ENCODE assay signal across 1 cellular context in the genomic region with DNA sequence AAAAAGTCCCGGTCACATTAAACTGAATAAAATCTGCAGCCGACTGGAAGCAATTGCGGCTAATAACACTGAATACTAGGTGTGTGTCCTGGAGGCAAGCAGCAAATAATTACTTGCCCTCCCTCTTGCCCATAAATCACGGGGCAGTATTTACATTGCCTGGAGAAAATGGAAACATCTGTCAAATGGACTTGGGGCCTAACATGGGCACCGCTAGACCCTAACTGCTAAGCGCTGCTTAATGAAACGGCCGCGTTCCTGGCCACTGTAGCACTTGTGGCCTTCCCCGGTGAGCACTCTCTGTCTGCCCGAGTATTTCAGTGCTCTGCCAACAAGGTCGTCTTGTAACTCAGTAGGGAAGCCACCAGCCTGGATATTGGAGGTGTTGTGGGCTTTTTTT.
TF ChIP-seq lines count a peak whose summit lies in the region.

No MANE protein-coding gene starts in this region.

TF ChIP-seq in GM23338, 12 proteins besides CTCF, POLR2A, EP300 and RAD21 (continued from another document):
- TF ChIP-seq EZH2phosphoT487 (IDR thresholded peaks at IDR 0.05; ENCODE audit: unreplicated experiment), result no peak
- no peak for TF ChIP-seq JUNB (IDR thresholded peaks at IDR 0.05; ENCODE audit: unreplicated experiment)
- no peak for TF ChIP-seq ZNF114 (CRISPR knock-in tag; IDR thresholded peaks at IDR 0.05)
- no peak for TF ChIP-seq ZNF331 (CRISPR knock-in tag; IDR thresholded peaks at IDR 0.05; ENCODE audit: low read depth)
- TF ChIP-seq, protein P1, sequence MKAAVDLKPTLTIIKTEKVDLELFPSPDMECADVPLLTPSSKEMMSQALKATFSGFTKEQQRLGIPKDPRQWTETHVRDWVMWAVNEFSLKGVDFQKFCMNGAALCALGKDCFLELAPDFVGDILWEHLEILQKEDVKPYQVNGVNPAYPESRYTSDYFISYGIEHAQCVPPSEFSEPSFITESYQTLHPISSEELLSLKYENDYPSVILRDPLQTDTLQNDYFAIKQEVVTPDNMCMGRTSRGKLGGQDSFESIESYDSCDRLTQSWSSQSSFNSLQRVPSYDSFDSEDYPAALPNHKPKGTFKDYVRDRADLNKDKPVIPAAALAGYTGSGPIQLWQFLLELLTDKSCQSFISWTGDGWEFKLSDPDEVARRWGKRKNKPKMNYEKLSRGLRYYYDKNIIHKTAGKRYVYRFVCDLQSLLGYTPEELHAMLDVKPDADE (IDR thresholded peaks at IDR 0.05), result no peak
- TF ChIP-seq NANOG (IDR thresholded peaks at IDR 0.05; ENCODE audit: borderline replicate concordance), result no peak
- TF ChIP-seq CREB1 (CRISPR knock-in tag; IDR thresholded peaks at IDR 0.05; ENCODE audit: low read depth), result no peak
- TF ChIP-seq, protein P2, sequence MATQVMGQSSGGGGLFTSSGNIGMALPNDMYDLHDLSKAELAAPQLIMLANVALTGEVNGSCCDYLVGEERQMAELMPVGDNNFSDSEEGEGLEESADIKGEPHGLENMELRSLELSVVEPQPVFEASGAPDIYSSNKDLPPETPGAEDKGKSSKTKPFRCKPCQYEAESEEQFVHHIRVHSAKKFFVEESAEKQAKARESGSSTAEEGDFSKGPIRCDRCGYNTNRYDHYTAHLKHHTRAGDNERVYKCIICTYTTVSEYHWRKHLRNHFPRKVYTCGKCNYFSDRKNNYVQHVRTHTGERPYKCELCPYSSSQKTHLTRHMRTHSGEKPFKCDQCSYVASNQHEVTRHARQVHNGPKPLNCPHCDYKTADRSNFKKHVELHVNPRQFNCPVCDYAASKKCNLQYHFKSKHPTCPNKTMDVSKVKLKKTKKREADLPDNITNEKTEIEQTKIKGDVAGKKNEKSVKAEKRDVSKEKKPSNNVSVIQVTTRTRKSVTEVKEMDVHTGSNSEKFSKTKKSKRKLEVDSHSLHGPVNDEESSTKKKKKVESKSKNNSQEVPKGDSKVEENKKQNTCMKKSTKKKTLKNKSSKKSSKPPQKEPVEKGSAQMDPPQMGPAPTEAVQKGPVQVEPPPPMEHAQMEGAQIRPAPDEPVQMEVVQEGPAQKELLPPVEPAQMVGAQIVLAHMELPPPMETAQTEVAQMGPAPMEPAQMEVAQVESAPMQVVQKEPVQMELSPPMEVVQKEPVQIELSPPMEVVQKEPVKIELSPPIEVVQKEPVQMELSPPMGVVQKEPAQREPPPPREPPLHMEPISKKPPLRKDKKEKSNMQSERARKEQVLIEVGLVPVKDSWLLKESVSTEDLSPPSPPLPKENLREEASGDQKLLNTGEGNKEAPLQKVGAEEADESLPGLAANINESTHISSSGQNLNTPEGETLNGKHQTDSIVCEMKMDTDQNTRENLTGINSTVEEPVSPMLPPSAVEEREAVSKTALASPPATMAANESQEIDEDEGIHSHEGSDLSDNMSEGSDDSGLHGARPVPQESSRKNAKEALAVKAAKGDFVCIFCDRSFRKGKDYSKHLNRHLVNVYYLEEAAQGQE (IDR thresholded peaks at IDR 0.05; ENCODE audit: unreplicated experiment), result no peak
- TF ChIP-seq POLR2AphosphoS5 (IDR thresholded peaks at IDR 0.05; ENCODE audit: low read depth), result no peak
- no peak for TF ChIP-seq STAT1 (IDR thresholded peaks at IDR 0.05; ENCODE audit: unreplicated experiment)
- no peak for TF ChIP-seq EZH2 (IDR thresholded peaks at IDR 0.05; ENCODE audit: low read depth, unreplicated experiment)
TF ChIP-seq in GM23338: peak in this region for 0.
